Comparison of ENCODE assay signal across 17 cellular contexts in genomic region chr2:139917723-139918384, GRCh38.
DNase-seq lines count a peak whose midpoint lies in the region; ATAC-seq and TF ChIP-seq lines count a peak whose summit lies in the region.
"Had no signal": no experiment of that assay in that cellular context is flagged by ENCODE, and none has a peak within 500 bp of the region (broad histone marks: within the 10 kb centered on the region; RNA-seq: fewer than 3 reads in every experiment).

No MANE protein-coding gene starts in this region.

- H3K4me3 ChIP-seq in astrocyte of the spinal cord (ENCODE audit: low read depth, low read length): no peak overlapping the region
- H3K4me3 ChIP-seq in fibroblast of pulmonary artery (replicated peaks; ENCODE audit: low read depth, low read length): no peak overlapping the region
- H3K4me3 ChIP-seq: SJSA1 had no signal

- peak; percentile 7 for DNase-seq in NCI-H226
- peak; percentile 1 for DNase-seq in astrocyte of the spinal cord (ENCODE audit: low read depth, low spot score)
- peak; percentile 19 for DNase-seq in fibroblast of pulmonary artery (ENCODE audit: low read depth)
- peak; percentile 4 for DNase-seq in renal cortical epithelial cell (ENCODE audit: low read depth)
- DNase-seq in activated CD4-positive, alpha-beta T cell treated with anti-CD3 and anti-CD28 coated beads for 48 hours: no peak
- DNase-seq in stimulated activated CD4-positive, alpha-beta T cell treated with anti-CD3 and anti-CD28 coated beads, Interleukin-12 subunit alpha, Interleukin-12 subunit beta, amount 100 ng/mL, for 4 hours: no peak
- DNase-seq: KBM-7, NCI-H1092 treated with DMSO at 0.1 percent for 48 hours, NCI-H146, NCI-H2029 treated with DMSO at 0.1 percent for 48 hours, NCI-H345, NCI-H526, OCI-M1 had no signal

- in situ Hi-C loops in astrocyte of the spinal cord (cut with HindIII; ENCODE audit: low sequenced_read_pairs): no loop called here

- no peak for TF ChIP-seq CTCF in astrocyte of the spinal cord (IDR thresholded peaks at IDR 0.05; ENCODE audit: low read depth, low read length)
- no peak for TF ChIP-seq CTCF in fibroblast of pulmonary artery (IDR thresholded peaks at IDR 0.05; ENCODE audit: low read length, missing control alignments)

- no peak for ATAC-seq in GM19397 (IDR thresholded peaks at IDR 0.05; ENCODE audit: unreplicated experiment)
- ATAC-seq: HCT116, Right ventricle myocardium inferior had no signal

Comparison
In these comparisons a context has a peak if more than half of its experiments do, and no peak if none do; other contexts are left out.
1. DNase-seq: peak in NCI-H226 (single experiment), astrocyte of the spinal cord (single experiment), fibroblast of pulmonary artery (single experiment) and renal cortical epithelial cell (single experiment); none in activated CD4-positive, alpha-beta T cell treated with anti-CD3 and anti-CD28 coated beads for 48 hours (single experiment) and stimulated activated CD4-positive, alpha-beta T cell treated with anti-CD3 and anti-CD28 coated beads, Interleukin-12 subunit alpha, Interleukin-12 subunit beta, amount 100 ng/mL, for 4 hours (single experiment).